8 cellular contexts compared by ENCODE assay signal in the genomic region with DNA sequence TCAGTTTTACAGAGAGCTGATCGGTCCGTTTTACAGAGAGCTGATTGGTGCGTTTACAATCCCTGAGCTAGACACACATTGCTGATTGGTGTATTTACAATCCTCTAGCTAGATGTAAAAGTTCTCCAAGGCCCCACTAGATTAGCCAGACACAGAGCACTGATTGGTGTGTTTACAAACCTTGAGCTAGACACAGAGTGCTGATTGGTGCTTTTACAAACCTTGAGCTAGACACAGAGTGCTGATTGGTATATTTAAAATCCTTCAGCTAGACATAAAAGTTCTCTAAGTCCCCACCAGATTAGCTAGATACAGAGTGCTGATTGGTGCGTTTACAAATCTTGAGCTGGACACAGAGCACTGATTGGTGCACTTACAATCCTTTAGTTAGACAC.
DNase-seq lines count a peak whose midpoint lies in the region; ATAC-seq and TF ChIP-seq lines count a peak whose summit lies in the region.
"Not testable (repeated sequence)": the region's sequence is repeated elsewhere in the genome, so short reads cannot be mapped to it uniquely, and the experiment has no call there.

No MANE protein-coding gene starts in this region.

- H3K27ac ChIP-seq in CD8-positive, alpha-beta T cell (ENCODE audit: low read depth, low read length); coronary artery; iPS-20b (ENCODE audit: low read length); suprapubic skin: not testable (repeated sequence)

- H3K4me3 Mint-ChIP-seq in CD8-positive, alpha-beta T cell: peak overlapping the region; percentile 91
- peak overlapping the region; percentile 48 to 95 (median 90) for H3K4me3 Mint-ChIP-seq in IgD-negative memory B cell
- H3K4me3 Mint-ChIP-seq in T-helper 1 cell treated with Interleukin-12 subunit alpha and Interleukin-12 subunit beta and Interleukin-4 antibody, amounts not matched to agents 30 μg/mL and 1 μg/mL, for 36 hours: peak overlapping the region; percentile 82
- H3K4me3 Mint-ChIP-seq in activated T-helper 2 cell treated with anti-CD3 and anti-CD28 coated beads, Interferon-gamma antibody, Interleukin-2, Interleukin-4, amounts not matched to agents 10 μg/mL and 5 μg/mL and 100 μg/mL, durations not matched to agents 14 hours and 24 hours and 36 hours (ENCODE audit: low read depth): peak overlapping the region; percentile 83

- H3K27me3 Mint-ChIP-seq in CD8-positive, alpha-beta T cell (ENCODE audit: low read depth); IgD-negative memory B cell; T-helper 1 cell treated with Interleukin-12 subunit alpha and Interleukin-12 subunit beta and Interleukin-4 antibody, amounts not matched to agents 30 μg/mL and 1 μg/mL, for 36 hours (ENCODE audit: low read depth); activated T-helper 2 cell treated with anti-CD3 and anti-CD28 coated beads, Interferon-gamma antibody, Interleukin-2, Interleukin-4, amounts not matched to agents 10 μg/mL and 5 μg/mL and 100 μg/mL, durations not matched to agents 14 hours and 24 hours and 36 hours (ENCODE audit: low read depth): not testable (repeated sequence)

- CTCF ChIA-PET in CD8-positive, alpha-beta T cell (lab: Charles Lee): not testable (repeated sequence)

- not testable (repeated sequence) for H3K9me3 Mint-ChIP-seq in CD8-positive, alpha-beta T cell; IgD-negative memory B cell; T-helper 1 cell treated with Interleukin-12 subunit alpha and Interleukin-12 subunit beta and Interleukin-4 antibody, amounts not matched to agents 30 μg/mL and 1 μg/mL, for 36 hours; activated T-helper 2 cell treated with anti-CD3 and anti-CD28 coated beads, Interferon-gamma antibody, Interleukin-2, Interleukin-4, amounts not matched to agents 10 μg/mL and 5 μg/mL and 100 μg/mL, durations not matched to agents 14 hours and 24 hours and 36 hours

- TF ChIP-seq EP300 in suprapubic skin (IDR thresholded peaks at IDR 0.05): not testable (repeated sequence)

- not testable (repeated sequence) for H3K36me3 ChIP-seq in CD8-positive, alpha-beta T cell (ENCODE audit: insufficient read depth, low read length); iPS-20b (ENCODE audit: insufficient read depth, low read depth, low read length); neuron (ENCODE audit: insufficient read depth, low read length); suprapubic skin

- peak overlapping the region; percentile 79 for H2AFZ ChIP-seq in neuron (ENCODE audit: low read depth, low read length)

- not testable (repeated sequence) for H3K9me3 ChIP-seq in CD8-positive, alpha-beta T cell (ENCODE audit: low read length); iPS-20b (ENCODE audit: insufficient read depth, low read depth, low read length); neuron (ENCODE audit: low read length); suprapubic skin

- intact Hi-C loops in CD8-positive, alpha-beta T cell (cut with DNase I, micrococcal nuclease): loop anchor here (1.0 to 2.0 kb wide), 2 partner anchors 64 kb away; a partner anchor contains a TSS
- intact Hi-C loops in activated T-helper 2 cell treated with anti-CD3 and anti-CD28 coated beads, Interferon-gamma antibody, Interleukin-2, Interleukin-4, amounts not matched to agents 10 μg/mL and 5 μg/mL and 100 μg/mL, durations not matched to agents 14 hours and 24 hours and 36 hours (cut with micrococcal nuclease): loop anchor here (1.0 kb wide), 1 partner anchor 64 kb away; a partner anchor contains a TSS

- not testable (repeated sequence) for TF ChIP-seq CTCF in CD8-positive, alpha-beta T cell (IDR thresholded peaks at IDR 0.05); coronary artery (IDR thresholded peaks at IDR 0.05); suprapubic skin (IDR thresholded peaks at IDR 0.05)

- peak overlapping the region; percentile 53 for H3K27ac Mint-ChIP-seq in CD8-positive, alpha-beta T cell
- peak overlapping the region in 1 of 3 donors; percentile 20 for H3K27ac Mint-ChIP-seq in IgD-negative memory B cell
- peak overlapping the region; percentile 39 for H3K27ac Mint-ChIP-seq in T-helper 1 cell treated with Interleukin-12 subunit alpha and Interleukin-12 subunit beta and Interleukin-4 antibody, amounts not matched to agents 30 μg/mL and 1 μg/mL, for 36 hours
- not testable (repeated sequence) for H3K27ac Mint-ChIP-seq in activated T-helper 2 cell treated with anti-CD3 and anti-CD28 coated beads, Interferon-gamma antibody, Interleukin-2, Interleukin-4, amounts not matched to agents 10 μg/mL and 5 μg/mL and 100 μg/mL, durations not matched to agents 14 hours and 24 hours and 36 hours

- not testable (repeated sequence) for H3K9ac ChIP-seq in iPS-20b (ENCODE audit: low read depth, low read length)

- H3K4me1 ChIP-seq in CD8-positive, alpha-beta T cell (ENCODE audit: insufficient read depth, low read length); iPS-20b (ENCODE audit: insufficient read depth, low read length): not testable (repeated sequence)
- H3K4me1 ChIP-seq in neuron (ENCODE audit: insufficient read depth, low read length) (peaks cover 16% of the 10 kb centered on the region), suprapubic skin (peaks cover 10% of the 10 kb centered on the region)

- not testable (repeated sequence) for H3K27me3 ChIP-seq in CD8-positive, alpha-beta T cell (ENCODE audit: insufficient read depth, low read length); iPS-20b (ENCODE audit: insufficient read depth, low read length); neuron (ENCODE audit: insufficient read depth, low read length); suprapubic skin

- not testable (repeated sequence) for DNase-seq in CD8-positive, alpha-beta T cell; activated T-helper 2 cell treated with anti-CD3 and anti-CD28 coated beads, Interferon-gamma antibody, Interleukin-2, Interleukin-4, amounts not matched to agents 10 μg/mL and 5 μg/mL and 100 μg/mL, durations not matched to agents 14 hours and 24 hours and 36 hours (ENCODE audit: low spot score); coronary artery (ENCODE audit: low spot score); suprapubic skin (ENCODE audit: low spot score in 2 of 2)

- WGBS in suprapubic skin: 97% methylated on average over 4 of the region's 4 CpGs

- H3K36me3 Mint-ChIP-seq in CD8-positive, alpha-beta T cell; IgD-negative memory B cell; T-helper 1 cell treated with Interleukin-12 subunit alpha and Interleukin-12 subunit beta and Interleukin-4 antibody, amounts not matched to agents 30 μg/mL and 1 μg/mL, for 36 hours (ENCODE audit: low read depth); activated T-helper 2 cell treated with anti-CD3 and anti-CD28 coated beads, Interferon-gamma antibody, Interleukin-2, Interleukin-4, amounts not matched to agents 10 μg/mL and 5 μg/mL and 100 μg/mL, durations not matched to agents 14 hours and 24 hours and 36 hours (ENCODE audit: low read depth): not testable (repeated sequence)

- TF ChIP-seq POLR2A in suprapubic skin (IDR thresholded peaks at IDR 0.05): not testable (repeated sequence)

- not testable (repeated sequence) for ATAC-seq in CD8-positive, alpha-beta T cell

- H3K4me1 Mint-ChIP-seq in CD8-positive, alpha-beta T cell (ENCODE audit: low read depth); IgD-negative memory B cell; T-helper 1 cell treated with Interleukin-12 subunit alpha and Interleukin-12 subunit beta and Interleukin-4 antibody, amounts not matched to agents 30 μg/mL and 1 μg/mL, for 36 hours (ENCODE audit: low read depth): not testable (repeated sequence)
- peaks cover 19% of the 10 kb centered on the region for H3K4me1 Mint-ChIP-seq in activated T-helper 2 cell treated with anti-CD3 and anti-CD28 coated beads, Interferon-gamma antibody, Interleukin-2, Interleukin-4, amounts not matched to agents 10 μg/mL and 5 μg/mL and 100 μg/mL, durations not matched to agents 14 hours and 24 hours and 36 hours (ENCODE audit: low read depth)

- POLR2A ChIA-PET in CD8-positive, alpha-beta T cell (lab: Charles Lee): interaction anchor here (0.6 to 2.1 kb wide), 4 partner anchors 64 to 801 kb away, joined by 3 to 13 read pairs (median 6); a partner anchor contains a TSS

- not testable (repeated sequence) for H3K4me3 ChIP-seq in CD8-positive, alpha-beta T cell (ENCODE audit: low read depth, low read length)
- peak overlapping the region; percentile 84 for H3K4me3 ChIP-seq in coronary artery
- H3K4me3 ChIP-seq in iPS-20b (ENCODE audit: low read length): peak overlapping the region; percentile 80; the same call in 1 of the 2 replicates
- peak overlapping the region; percentile 50 for H3K4me3 ChIP-seq in neuron (ENCODE audit: low read length)
- peak overlapping the region; percentile 58 for H3K4me3 ChIP-seq in suprapubic skin
